In genomic region chr14:78674820-78675219, GRCh38 we compare ENCODE assay signal across 17 cellular contexts.
A peak's percentile ranks its signal among the peaks of the same experiment; 100 is the strongest.
DNase-seq lines count a peak whose midpoint lies in the region; ATAC-seq and TF ChIP-seq lines count a peak whose summit lies in the region.
"Had no signal": no experiment of that assay in that cellular context is flagged by ENCODE, and none has a peak within 500 bp of the region (broad histone marks: within the 10 kb centered on the region; RNA-seq: fewer than 3 reads in every experiment).

No MANE protein-coding gene starts in this region.

- TF ChIP-seq EP300 in neural cell (conservative IDR thresholded peaks at IDR 0.05; ENCODE audit: poor library complexity, severe bottlenecking) = peak; percentile 95

- H3K9ac ChIP-seq in neural cell (ENCODE audit: low read length) = no peak overlapping the region

- H3K27me3 ChIP-seq in neural cell (ENCODE audit: insufficient read depth, low read depth, low read length) = no peaks in the 10 kb centered on the region
- H3K27me3 ChIP-seq: BE2C had no signal

- ATAC-seq in stimulated activated effector memory CD8-positive, alpha-beta T cell treated with anti-CD3 and anti-CD28 coated beads, Interleukin-12 subunit alpha, Interleukin-12 subunit beta, amount 100 ng/mL, for 72 hours = no peak
- ATAC-seq: GM12878, HepG2 had no signal

- no peak overlapping the region for H3K4me2 ChIP-seq in neural cell (ENCODE audit: low read length)

- no peaks in the 10 kb centered on the region for H4K20me1 ChIP-seq in neural cell (ENCODE audit: insufficient read depth)

- no peaks in the 10 kb centered on the region for H3K9me3 ChIP-seq in neural cell (ENCODE audit: low read length)
- H3K9me3 ChIP-seq: BE2C had no signal

- peaks cover 9% of the 10 kb centered on the region for H3K9me3 Mint-ChIP-seq in stimulated activated effector memory CD8-positive, alpha-beta T cell treated with anti-CD3 and anti-CD28 coated beads, Interleukin-12 subunit alpha, Interleukin-12 subunit beta, amount 100 ng/mL, for 72 hours

- CTCF ChIA-PET in RWPE1 (lab: Yijun Ruan, JAX) = no interaction called here

- H3F3A ChIP-seq in neural cell (ENCODE audit: insufficient read depth, low read length, poor library complexity, severe bottlenecking) = no peaks in the 10 kb centered on the region

- no peak overlapping the region for H3K4me3 Mint-ChIP-seq in stimulated activated effector memory CD8-positive, alpha-beta T cell treated with anti-CD3 and anti-CD28 coated beads, Interleukin-12 subunit alpha, Interleukin-12 subunit beta, amount 100 ng/mL, for 72 hours
- H3K4me3 Mint-ChIP-seq: CD4-positive, CD25-positive, alpha-beta regulatory T cell; CD8-positive, alpha-beta memory T cell; H9; IgD-negative memory B cell had no signal

- H3K4me3 ChIP-seq in neural cell (ENCODE audit: low read length) = peak overlapping the region; percentile 3
- H3K4me3 ChIP-seq: GM12878 had no signal

- POLR2A ChIA-PET in RWPE1 (lab: Yijun Ruan, JAX; ENCODE audit: low non-redundant PET) = no interaction called here

- TF ChIP-seq CTCF in neural cell (IDR thresholded peaks at IDR 0.05; ENCODE audit: poor library complexity, severe bottlenecking) (no peak), RWPE1 (conservative IDR thresholded peaks at IDR 0.05; ENCODE audit: low read depth) (no peak)

- no peaks in the 10 kb centered on the region for H3K4me1 Mint-ChIP-seq in stimulated activated effector memory CD8-positive, alpha-beta T cell treated with anti-CD3 and anti-CD28 coated beads, Interleukin-12 subunit alpha, Interleukin-12 subunit beta, amount 100 ng/mL, for 72 hours
- H3K4me1 Mint-ChIP-seq: CD4-positive, CD25-positive, alpha-beta regulatory T cell; CD8-positive, alpha-beta memory T cell; H9 had no signal

- no peak overlapping the region for H2AFZ ChIP-seq in neural cell (ENCODE audit: low read depth, low read length)

- no peaks in the 10 kb centered on the region for H3K9me2 ChIP-seq in neural cell (ENCODE audit: insufficient read depth, low read length)

- no peaks in the 10 kb centered on the region for H3K36me3 ChIP-seq in neural cell (ENCODE audit: insufficient read depth, low read length)
- H3K36me3 ChIP-seq: BE2C had no signal

- H3K27ac Mint-ChIP-seq in stimulated activated effector memory CD8-positive, alpha-beta T cell treated with anti-CD3 and anti-CD28 coated beads, Interleukin-12 subunit alpha, Interleukin-12 subunit beta, amount 100 ng/mL, for 72 hours = no peak overlapping the region
- H3K27ac Mint-ChIP-seq: CD4-positive, CD25-positive, alpha-beta regulatory T cell; CD8-positive, alpha-beta memory T cell; H9; IgD-negative memory B cell had no signal

- TF ChIP-seq RAD21 in neural cell (conservative IDR thresholded peaks at IDR 0.05) = no peak

- H3K36me3 Mint-ChIP-seq in stimulated activated effector memory CD8-positive, alpha-beta T cell treated with anti-CD3 and anti-CD28 coated beads, Interleukin-12 subunit alpha, Interleukin-12 subunit beta, amount 100 ng/mL, for 72 hours = no peaks in the 10 kb centered on the region
- H3K36me3 Mint-ChIP-seq: CD4-positive, CD25-positive, alpha-beta regulatory T cell; CD8-positive, alpha-beta memory T cell; IgD-negative memory B cell had no signal

- DNase-seq in DMS79 treated with DMSO at 0.1 percent for 48 hours (lab: John Stamatoyannopoulos, UW) (peak; percentile 100), caudate nucleus (lab: John Stamatoyannopoulos, UW) (peak in 23 of 61 donors; percentile 0 to 83 (median 11)), epidermal melanocyte (ENCODE audit: insufficient read length, low spot score) (no peak), cortex of kidney (lab: John Stamatoyannopoulos, UW) (no peak), RWPE1 (ENCODE audit: low spot score) (no peak)
- DNase-seq in stimulated activated effector memory CD8-positive, alpha-beta T cell treated with anti-CD3 and anti-CD28 coated beads, Interleukin-12 subunit alpha, Interleukin-12 subunit beta, amount 100 ng/mL, for 72 hours (ENCODE audit: low spot score in 2 of 2) = no peak
- DNase-seq: BE2C; C1 segment of cervical spinal cord; CD4-positive, CD25-positive, alpha-beta regulatory T cell; CD8-positive, alpha-beta memory T cell; COR-L47; GF-D8; H9 had no signal

- H3K27ac ChIP-seq in caudate nucleus (ENCODE audit: low read depth, low read length) (peak overlapping the region; percentile 74), neural cell (ENCODE audit: low read length) (peak overlapping the region; percentile 71), RWPE1 (no peak overlapping the region)

- no peaks in the 10 kb centered on the region for H3K79me2 ChIP-seq in neural cell (replicated peaks; ENCODE audit: insufficient read depth, low read length)

TF ChIP-seq in neural cell, 6 proteins besides CTCF, POLR2A, EP300 and RAD21:
- TF ChIP-seq REST (IDR thresholded peaks at IDR 0.05; ENCODE audit: borderline replicate concordance) = no peak
- TF ChIP-seq TAF1 (IDR thresholded peaks at IDR 0.05; ENCODE audit: low read depth) = no peak
- TF ChIP-seq SMC3 (conservative IDR thresholded peaks at IDR 0.05; ENCODE audit: poor library complexity) = no peak
- no peak for TF ChIP-seq MXI1 (conservative IDR thresholded peaks at IDR 0.05; ENCODE audit: poor library complexity, severe bottlenecking)
- peak; percentile 78 for TF ChIP-seq POLR2AphosphoS5 (IDR thresholded peaks at IDR 0.05)
- TF ChIP-seq EZH2 (IDR thresholded peaks at IDR 0.05; ENCODE audit: borderline replicate concordance, insufficient read depth, low read length, poor library complexity, severe bottlenecking) = no peak
